In genomic region chr1:207304710-207305151, GRCh38 we compare ENCODE assay signal across 1 cellular context.
TF ChIP-seq lines count a peak whose summit lies in the region.

No MANE protein-coding gene starts in this region.

TF ChIP-seq in A549, 52 proteins besides CTCF, POLR2A, EP300 and RAD21 (continued from another document):
- TF ChIP-seq PBX3 (IDR thresholded peaks at IDR 0.05) (no peak), RNF2 (IDR thresholded peaks at IDR 0.05; ENCODE audit: borderline replicate concordance, low read depth) (no peak), HEYL (CRISPR knock-in tag; IDR thresholded peaks at IDR 0.05) (no peak), JUNB (IDR thresholded peaks at IDR 0.05) (peak; percentile 69), ESRRA (IDR thresholded peaks at IDR 0.05; ENCODE audit: borderline replicate concordance, low read length) (no peak)
